Comparison of ENCODE assay signal across 1 cellular context in the genomic region with DNA sequence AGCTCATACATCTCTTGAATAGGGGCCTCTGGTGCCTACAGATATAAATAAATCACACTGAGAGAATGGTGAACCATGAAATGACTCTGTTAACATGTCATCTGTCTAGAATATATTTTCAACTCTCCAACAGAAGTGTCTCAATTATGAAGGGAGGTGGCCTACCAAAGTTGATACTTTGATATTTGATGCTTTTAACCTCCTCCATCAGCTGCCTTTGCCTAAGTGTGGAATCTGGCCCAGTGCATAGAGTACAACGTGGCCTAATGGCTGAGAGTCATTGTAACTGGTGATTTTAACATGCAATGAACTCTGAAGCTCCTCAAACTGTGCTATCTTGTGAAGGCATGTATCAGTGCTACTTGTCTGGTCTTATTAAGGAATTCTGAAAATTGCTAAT.
A peak's percentile ranks its signal among the peaks of the same experiment; 100 is the strongest.
TF ChIP-seq lines count a peak whose summit lies in the region.

No MANE protein-coding gene starts in this region.

TF ChIP-seq in HEK293, 187 proteins besides CTCF, POLR2A, EP300 and RAD21 (continued from another document):
- TF ChIP-seq, protein P1, sequence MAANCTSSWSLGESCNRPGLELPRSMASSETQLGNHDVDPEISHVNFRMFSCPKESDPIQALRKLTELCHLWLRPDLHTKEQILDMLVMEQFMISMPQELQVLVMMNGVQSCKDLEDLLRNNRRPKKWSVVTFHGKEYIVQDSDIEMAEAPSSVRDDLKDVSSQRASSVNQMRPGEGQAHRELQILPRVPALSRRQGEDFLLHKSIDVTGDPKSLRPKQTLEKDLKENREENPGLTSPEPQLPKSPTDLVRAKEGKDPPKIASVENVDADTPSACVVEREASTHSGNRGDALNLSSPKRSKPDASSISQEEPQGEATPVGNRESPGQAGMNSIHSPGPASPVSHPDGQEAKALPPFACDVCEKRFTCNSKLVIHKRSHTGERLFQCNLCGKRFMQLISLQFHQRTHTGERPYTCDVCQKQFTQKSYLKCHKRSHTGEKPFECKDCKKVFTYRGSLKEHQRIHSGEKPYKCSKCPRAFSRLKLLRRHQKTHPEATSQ (tag by site-specific recombination; IDR thresholded peaks at IDR 0.05), result no peak
- no peak for TF ChIP-seq ZNF626 (tag by site-specific recombination; IDR thresholded peaks at IDR 0.05)
- TF ChIP-seq ZNF777 (tag by site-specific recombination; IDR thresholded peaks at IDR 0.05; ENCODE audit: borderline replicate concordance), result no peak
- TF ChIP-seq ZNF16 (tag by site-specific recombination; IDR thresholded peaks at IDR 0.05; ENCODE audit: low read depth), result no peak
- TF ChIP-seq ZNF677 (tag by site-specific recombination; IDR thresholded peaks at IDR 0.05), result no peak
- TF ChIP-seq OSR2 (tag by site-specific recombination; IDR thresholded peaks at IDR 0.05), result peak; percentile 46; the same call in 1 of the 2 replicates
